Comparison of ENCODE assay signal across 15 cellular contexts in genomic region chr7:55245271-55245723, GRCh38.
DNase-seq lines count a peak whose midpoint lies in the region; ATAC-seq, FAIRE-seq and TF ChIP-seq lines count a peak whose summit lies in the region.
"Had no signal": no experiment of that assay in that cellular context is flagged by ENCODE, and none has a peak within 500 bp of the region (broad histone marks: within the 10 kb centered on the region; RNA-seq: fewer than 3 reads in every experiment).

No MANE protein-coding gene starts in this region.

- FAIRE-seq in small intestine (lab: Jason Lieb, UNC): no peak

- peaks cover 49% of the 10 kb centered on the region for H3K4me1 Mint-ChIP-seq in HFFc6 (ENCODE audit: low read depth)

- H3K4me3 Mint-ChIP-seq in HFFc6: peak overlapping the region; percentile 16; the same call in 1 of the 2 replicates
- H3K4me3 Mint-ChIP-seq: central memory CD8-positive, alpha-beta T cell; GM23338 had no signal

- no peak overlapping the region; the same call in 1 of the 2 replicates for H3K27ac Mint-ChIP-seq in HFFc6
- H3K27ac Mint-ChIP-seq: GM23338 had no signal

- peaks cover 1% of the 10 kb centered on the region; the same call in 1 of the 2 replicates for H3K27me3 Mint-ChIP-seq in HFFc6 (ENCODE audit: insufficient read depth)

- H3K27me3 ChIP-seq in adipocyte (replicated peaks; ENCODE audit: control insufficient read depth, insufficient read depth, low read length) (no peaks in the 10 kb centered on the region), small intestine (ENCODE audit: control insufficient read depth in 2 of 2, insufficient read depth in 2 of 2, low read length in 2 of 2) (no peaks in the 10 kb centered on the region)

- TF ChIP-seq CTCF in HFFc6 (IDR thresholded peaks at IDR 0.05): no peak

- H3K36me3 ChIP-seq in adipocyte (ENCODE audit: control insufficient read depth, insufficient read depth, low read length, severe bottlenecking) (no peaks in the 10 kb centered on the region), small intestine (ENCODE audit: control insufficient read depth in 2 of 2, insufficient read depth in 2 of 2, low read length in 2 of 2) (no peaks in the 10 kb centered on the region)
- H3K36me3 ChIP-seq: WERI-Rb-1 had no signal

- H3K9me3 ChIP-seq in adipocyte (ENCODE audit: control insufficient read depth, low read length) (no peaks in the 10 kb centered on the region), small intestine (ENCODE audit: control insufficient read depth, low read depth) (no peaks in the 10 kb centered on the region)

- H3K9ac ChIP-seq in adipocyte (ENCODE audit: low read length): no peak overlapping the region

- ATAC-seq in HG03354 (IDR thresholded peaks at IDR 0.05; ENCODE audit: poor library complexity, severe bottlenecking, unreplicated experiment): no peak
- no peak for ATAC-seq in GM21360 (IDR thresholded peaks at IDR 0.05; ENCODE audit: unreplicated experiment)
- ATAC-seq: GM23338, sciatic nerve had no signal

- H3K9me3 Mint-ChIP-seq in HFFc6: no peaks in the 10 kb centered on the region
- H3K9me3 Mint-ChIP-seq: central memory CD8-positive, alpha-beta T cell; GM23338 had no signal

- H3K4me1 ChIP-seq in adipocyte (ENCODE audit: control insufficient read depth, insufficient read depth, low read length) (peaks cover 33% of the 10 kb centered on the region), small intestine (ENCODE audit: control insufficient read depth in 2 of 2, insufficient read depth in 1 of 2, low read depth in 1 of 2, low read length in 1 of 2) (peaks cover 0 to 9% of the 10 kb centered on the region in 2 donors)

- peak; percentile 62 for DNase-seq in HFFc6
- DNase-seq in adipocyte (ENCODE audit: low read depth): peak; percentile 70
- peak; percentile 30 for DNase-seq in globus pallidus (ENCODE audit: low spot score)
- DNase-seq in small intestine: peak; percentile 65
- DNase-seq in germinal center (ENCODE audit: low spot score): no peak
- no peak for DNase-seq in NCI-H2227 treated with DMSO at 0.1 percent for 48 hours (lab: John Stamatoyannopoulos, UW)
- DNase-seq: activated T-cell treated with anti-CD3 and anti-CD28 coated beads, Interleukin-2, amount 50 U/mL, for 1 hour; DND-41; WERI-Rb-1 had no signal

- 62 to 78% (median 74%) methylated on average over 11 of the region's 11 CpGs for WGBS in small intestine, 3 donors

- peak overlapping the region in 1 of 2 donors; percentile 56 for H3K27ac ChIP-seq in small intestine (ENCODE audit: low read depth in 1 of 2, low read length in 1 of 2)
- H3K27ac ChIP-seq: WERI-Rb-1 had no signal

- H3K36me3 Mint-ChIP-seq in HFFc6 (ENCODE audit: low read depth): no peaks in the 10 kb centered on the region

- H3K4me3 ChIP-seq in adipocyte (ENCODE audit: low read length) (no peak overlapping the region), small intestine (ENCODE audit: low read depth in 1 of 2, low read length in 2 of 2) (no peak overlapping the region)
- H3K4me3 ChIP-seq: GM23338, lung had no signal

Comparison
In these comparisons a context has a peak if more than half of its experiments do, and no peak if none do; other contexts are left out.
1. DNase-seq: peak in HFFc6 (single experiment), adipocyte (single experiment), globus pallidus (single experiment) and small intestine (single experiment); none in germinal center (single experiment) and NCI-H2227 treated with DMSO at 0.1 percent for 48 hours (single experiment).